ENCODE assay signal across 1 cellular context in genomic region chr6:125742433-125743120, GRCh38.
A peak's percentile ranks its signal among the peaks of the same experiment; 100 is the strongest.
TF ChIP-seq lines count a peak whose summit lies in the region.

No MANE protein-coding gene starts in this region.

TF ChIP-seq in HepG2, 621 proteins besides CTCF, POLR2A, EP300 and RAD21:
- TF ChIP-seq ZNF274 (CRISPR knock-in tag; IDR thresholded peaks at IDR 0.05) (no peak), BHLHE40 (IDR thresholded peaks at IDR 0.05; ENCODE audit: low read length) (no peak), ZFYVE20 (CRISPR knock-in tag; IDR thresholded peaks at IDR 0.05; ENCODE audit: borderline replicate concordance, low read depth) (no peak), CSRNP1 (CRISPR knock-in tag; IDR thresholded peaks at IDR 0.05) (no peak), ZSCAN31 (CRISPR knock-in tag; IDR thresholded peaks at IDR 0.05; ENCODE audit: low read depth) (no peak), ZNF354B (CRISPR knock-in tag; IDR thresholded peaks at IDR 0.05) (no peak), FOXA3 (CRISPR knock-in tag; IDR thresholded peaks at IDR 0.05) (peak; percentile 63; the same call in 1 of the 2 replicates), ZFP36L2 (CRISPR knock-in tag; IDR thresholded peaks at IDR 0.05) (no peak), MAX (IDR thresholded peaks at IDR 0.05) (no peak), THAP7 (CRISPR knock-in tag; IDR thresholded peaks at IDR 0.05) (no peak), ZNF180 (CRISPR knock-in tag; IDR thresholded peaks at IDR 0.05; ENCODE audit: borderline replicate concordance, low read depth) (no peak), ZNF124 (CRISPR knock-in tag; IDR thresholded peaks at IDR 0.05) (no peak), PHF20 (CRISPR knock-in tag; IDR thresholded peaks at IDR 0.05) (no peak), FOXA1 (IDR thresholded peaks at IDR 0.05) (no peak), FOXA1 (CRISPR knock-in tag; IDR thresholded peaks at IDR 0.05) (0 out of 2 replicates have a peak, but pooled peaks have one; percentile 31), DNMT1 (CRISPR knock-in tag; IDR thresholded peaks at IDR 0.05) (no peak), FOXM1 (CRISPR knock-in tag; IDR thresholded peaks at IDR 0.05) (no peak), ARNT (IDR thresholded peaks at IDR 0.05) (no peak), ZSCAN29 (CRISPR knock-in tag; conservative IDR thresholded peaks at IDR 0.05) (no peak), ARID5B (CRISPR knock-in tag; IDR thresholded peaks at IDR 0.05) (peak; percentile 34; the same call in 1 of the 2 replicates), RXRA (CRISPR knock-in tag; IDR thresholded peaks at IDR 0.05) (no peak), XRCC5 (optimal IDR thresholded peaks at IDR 0.05; ENCODE audit: low read length) (no peak), ZNF503 (CRISPR knock-in tag; IDR thresholded peaks at IDR 0.05) (no peak), ZNF609 (CRISPR knock-in tag; IDR thresholded peaks at IDR 0.05; ENCODE audit: borderline replicate concordance) (no peak), DZIP1 (CRISPR knock-in tag; IDR thresholded peaks at IDR 0.05) (no peak), ZNF589 (CRISPR knock-in tag; conservative IDR thresholded peaks at IDR 0.05) (no peak), NFYC (CRISPR knock-in tag; IDR thresholded peaks at IDR 0.05) (no peak), HOXA9 (CRISPR knock-in tag; IDR thresholded peaks at IDR 0.05; ENCODE audit: borderline replicate concordance) (no peak)
TF ChIP-seq in HepG2: peak in this region for 3.
